In genomic region chr3:134033315-134033996, GRCh38 we compare ENCODE assay signal across 1 cellular context.
TF ChIP-seq lines count a peak whose summit lies in the region.

No MANE protein-coding gene starts in this region.

TF ChIP-seq in IMR-90, 13 proteins besides CTCF, POLR2A, EP300 and RAD21 (continued from another document):
- TF ChIP-seq USF2 (IDR thresholded peaks at IDR 0.05; ENCODE audit: low read depth, low read length) (no peak), MXI1 (IDR thresholded peaks at IDR 0.05; ENCODE audit: borderline replicate concordance, low read depth, low read length) (no peak), SMC3 (IDR thresholded peaks at IDR 0.05; ENCODE audit: low read depth, low read length) (no peak), MAFK (IDR thresholded peaks at IDR 0.05; ENCODE audit: low read depth, low read length) (no peak), RFX5 (IDR thresholded peaks at IDR 0.05; ENCODE audit: low read depth, low read length) (no peak)
